Comparison of ENCODE assay signal across 9 cellular contexts in genomic region chr13:79679334-79679733, GRCh38.
A peak's percentile ranks its signal among the peaks of the same experiment; 100 is the strongest.
DNase-seq lines count a peak whose midpoint lies in the region; ATAC-seq lines count a peak whose summit lies in the region.
"Had no signal": no experiment of that assay in that cellular context is flagged by ENCODE, and none has a peak within 500 bp of the region (broad histone marks: within the 10 kb centered on the region; RNA-seq: fewer than 3 reads in every experiment).

No MANE protein-coding gene starts in this region.

- DNase-seq in Ammon's horn (ENCODE audit: low spot score) (peak; percentile 57), NCI-H2081 treated with DMSO at 0.1 percent for 48 hours (lab: John Stamatoyannopoulos, UW) (peak; percentile 3), glomerular visceral epithelial cell (ENCODE audit: extremely low spot score) (peak; percentile 66), pons (ENCODE audit: low spot score) (peak; percentile 77)
- DNase-seq in activated CD4-positive, alpha-beta T cell treated with anti-CD3 and anti-CD28 coated beads, Interleukin-2, amount 50 U/mL, for 48 hours = peak; percentile 35 to 60
- DNase-seq in activated CD4-positive, CD25-positive, alpha-beta regulatory T cell (lab: John Stamatoyannopoulos, UW) = no peak

- ATAC-seq in GM18502 (IDR thresholded peaks at IDR 0.05; ENCODE audit: poor library complexity, unreplicated experiment) = peak; percentile 79
- ATAC-seq in HG02981 (IDR thresholded peaks at IDR 0.05; ENCODE audit: unreplicated experiment) = peak; percentile 68
- ATAC-seq: T-cell had no signal

Comparison
In these comparisons a context has a peak if more than half of its experiments do, and no peak if none do; other contexts are left out.
1. DNase-seq: peak in Ammon's horn (single experiment), NCI-H2081 treated with DMSO at 0.1 percent for 48 hours (single experiment), activated CD4-positive, alpha-beta T cell treated with anti-CD3 and anti-CD28 coated beads, Interleukin-2, amount 50 U/mL, for 48 hours (2 of 2), glomerular visceral epithelial cell (single experiment) and pons (single experiment); none in activated CD4-positive, CD25-positive, alpha-beta regulatory T cell (0 of 4).